28 cellular contexts compared by ENCODE assay signal in the genomic region with DNA sequence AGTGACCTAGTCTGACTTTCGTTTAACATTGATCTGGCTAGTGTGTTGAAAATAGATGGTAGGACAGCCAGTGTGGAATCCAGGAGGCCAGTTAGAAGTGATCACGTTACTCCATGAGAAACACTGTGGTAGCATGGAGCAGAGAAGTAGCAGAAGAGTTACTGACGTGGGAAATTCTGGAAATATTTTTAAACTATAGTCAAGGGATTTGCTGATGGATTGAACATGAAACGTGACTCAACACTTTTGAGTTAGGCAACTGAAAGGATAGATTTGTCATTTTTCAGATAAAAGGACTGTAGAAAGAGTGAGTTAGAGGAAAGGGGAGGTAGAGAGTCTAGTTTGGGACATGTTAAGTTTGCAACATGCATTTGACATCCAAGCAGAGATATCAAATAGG.
"Had no signal": no experiment of that assay in that cellular context is flagged by ENCODE, and none has a peak within 500 bp of the region (broad histone marks: within the 10 kb centered on the region; RNA-seq: fewer than 3 reads in every experiment).

No MANE protein-coding gene starts in this region.

- H3K36me3 ChIP-seq: WERI-Rb-1 had no signal

- DNase-seq: activated CD4-positive, alpha-beta memory T cell treated with anti-CD3 and anti-CD28 coated beads, Interleukin-2, amount 10 ng/mL, durations not matched to agents 7 days and 5 days; activated CD4-positive, alpha-beta T cell treated with anti-CD3 and anti-CD28 coated beads for 1 hour; activated CD4-positive, alpha-beta T cell treated with anti-CD3 and anti-CD28 coated beads for 48 hours; activated CD4-positive, CD25-positive, alpha-beta regulatory T cell; activated CD8-positive, alpha-beta memory T cell treated with anti-CD3 and anti-CD28 coated beads for 24 hours; activated CD8-positive, alpha-beta memory T cell treated with anti-CD3 and anti-CD28 coated beads, Interleukin-2, amount 10 ng/mL, durations not matched to agents 7 days and 5 days; activated CD8-positive, alpha-beta memory T cell treated with anti-CD3 and anti-CD28 coated beads, Interleukin-2, amount 50 U/mL, for 48 hours; activated effector memory CD4-positive, alpha-beta T cell treated with Interleukin-2 at 50 U/mL for 16 hours; activated naive CD4-positive, alpha-beta T cell treated with anti-CD3 and anti-CD28 coated beads, Interleukin-2, amount 10 ng/mL, durations not matched to agents 7 days and 5 days; activated naive CD8-positive, alpha-beta T cell treated with anti-CD3 and anti-CD28 coated beads, Interleukin-2, amount 50 U/mL, for 24 hours; activated T-cell treated with anti-CD3 and anti-CD28 coated beads, Interleukin-2, amount 50 U/mL, for 48 hours; amniotic stem cell; aorta; MM.1S; NCI-H1092; NCI-H1436 treated with DMSO at 0.1 percent for 48 hours; NCI-H187; NCI-H2029 treated with DMSO at 0.1 percent for 48 hours; NCI-H2107; NCI-H2171; NCI-H510A; NCI-H526; NCI-H748 treated with DMSO at 0.1 percent for 48 hours; NK-92 treated with Interleukin-12 subunit alpha and Interleukin-12 subunit beta, amount 100 ng/mL, for 24 hours; Right ventricle myocardium superior; T1000; WERI-Rb-1 had no signal

- H3K9ac ChIP-seq: KMS-11 had no signal

- H3K4me2 ChIP-seq: KMS-11 had no signal

- H3K27ac ChIP-seq: KMS-11, WERI-Rb-1 had no signal

- ATAC-seq: activated CD8-positive, alpha-beta memory T cell treated with anti-CD3 and anti-CD28 coated beads, Interleukin-2, amount 10 ng/mL, durations not matched to agents 7 days and 5 days; activated naive CD8-positive, alpha-beta T cell treated with anti-CD3 and anti-CD28 coated beads, Interleukin-2, amount 50 U/mL, for 24 hours had no signal
